In genomic region chr21:45804809-45805313, GRCh38 we compare ENCODE assay signal across 27 cellular contexts.
DNase-seq lines count a peak whose midpoint lies in the region; ATAC-seq, FAIRE-seq and TF ChIP-seq lines count a peak whose summit lies in the region.
"Had no signal": no experiment of that assay in that cellular context is flagged by ENCODE, and none has a peak within 500 bp of the region (broad histone marks: within the 10 kb centered on the region; RNA-seq: fewer than 3 reads in every experiment).

No MANE protein-coding gene starts in this region.

- H3K36me3 Mint-ChIP-seq in osteocyte (ENCODE audit: unreplicated experiment), result peaks cover 2% of the 10 kb centered on the region
- H3K36me3 Mint-ChIP-seq: CD8-positive, alpha-beta T cell had no signal

- H3K4me3 Mint-ChIP-seq in osteocyte (ENCODE audit: unreplicated experiment), result no peak overlapping the region
- H3K4me3 Mint-ChIP-seq: CD8-positive, alpha-beta T cell had no signal

- no peaks in the 10 kb centered on the region for H3K4me1 Mint-ChIP-seq in osteocyte (ENCODE audit: unreplicated experiment)

- H3K27me3 ChIP-seq in BLaER1, result no peaks in the 10 kb centered on the region
- H3K27me3 ChIP-seq: MG63 had no signal

- H3K4me1 ChIP-seq in BLaER1 (peaks cover 63% of the 10 kb centered on the region), HEK293 (ENCODE audit: control insufficient read depth, insufficient read depth, low read length) (no peaks in the 10 kb centered on the region)
- H3K4me1 ChIP-seq: Caco-2 had no signal

- no peak overlapping the region for H3K4me3 ChIP-seq in BLaER1
- no peak overlapping the region for H3K4me3 ChIP-seq in HEK293 (ENCODE audit: low read depth, low read length)
- H3K4me3 ChIP-seq: MG63 had no signal

- no peak overlapping the region for H3K27ac Mint-ChIP-seq in osteocyte (ENCODE audit: unreplicated experiment)
- H3K27ac Mint-ChIP-seq: CD8-positive, alpha-beta T cell had no signal

- H3K36me3 ChIP-seq in BLaER1 (peaks cover 26% of the 10 kb centered on the region), HEK293 (ENCODE audit: control insufficient read depth in 2 of 2, insufficient read depth in 1 of 2, low read length in 2 of 2) (no peaks in the 10 kb centered on the region)
- H3K36me3 ChIP-seq: MG63 had no signal

- no peak for FAIRE-seq in H54 (lab: Jason Lieb, UNC)
- FAIRE-seq: A204.1, GM12892, GM19239, H1 had no signal

- DNase-seq in islet precursor cell, result peak; percentile 31
- DNase-seq in osteocyte (ENCODE audit: extremely low spot score, unreplicated experiment), result peak; percentile 68
- DNase-seq in NOMO-1 (lab: John Stamatoyannopoulos, UW; ENCODE audit: unreplicated experiment in 2 of 2), result no peak
- no peak for DNase-seq in H54 (ENCODE audit: insufficient read length, low spot score)
- DNase-seq: Caco-2; DMS79 treated with DMSO at 0.1 percent for 48 hours; KBM-7; MG63; NCI-H1105 treated with DMSO at 0.1 percent for 48 hours; NCI-H146; NCI-H2029; NCI-H446; NCI-H524 treated with DMSO at 0.1 percent for 48 hours; NCI-H82; NK-92 treated with Interleukin-12 subunit alpha and Interleukin-12 subunit beta, amount 100 ng/mL, for 24 hours; SHP77 had no signal

- peak overlapping the region; percentile 84 for H3K4me2 ChIP-seq in BLaER1

- H3K9me3 ChIP-seq in BLaER1 (peaks cover 9% of the 10 kb centered on the region), HEK293 (ENCODE audit: control insufficient read depth, insufficient read depth, low read depth, low read length) (no peaks in the 10 kb centered on the region)
- H3K9me3 ChIP-seq: Caco-2 had no signal

- H3K27me3 Mint-ChIP-seq in osteocyte (ENCODE audit: unreplicated experiment), result peaks cover 2% of the 10 kb centered on the region

- peaks cover 59% of the 10 kb centered on the region for H4K20me1 ChIP-seq in BLaER1

- H3K9ac ChIP-seq in BLaER1, result peak overlapping the region; percentile 49

- no peaks in the 10 kb centered on the region for H3K9me3 Mint-ChIP-seq in osteocyte (ENCODE audit: unreplicated experiment)
- H3K9me3 Mint-ChIP-seq: CD8-positive, alpha-beta T cell had no signal

- ATAC-seq in GM18861 (IDR thresholded peaks at IDR 0.05; ENCODE audit: unreplicated experiment), result no peak
- ATAC-seq: CD8-positive, alpha-beta T cell; HCT116 had no signal

- TF ChIP-seq CTCF in HEK293 (tag by site-specific recombination; IDR thresholded peaks at IDR 0.05) (no peak), osteocyte (IDR thresholded peaks at IDR 0.05) (no peak)

- POLR2A ChIA-PET in HEK293 (lab: Yijun Ruan, JAX), result no interaction called here

- CTCF ChIA-PET in HEK293 (lab: Yijun Ruan, JAX), result interaction anchor here (1.7 kb wide), 1 partner anchor 249 kb away, joined by 6 read pairs; no protein-coding TSS in a partner anchor

- H3K27ac ChIP-seq in BLaER1 (peak overlapping the region; percentile 47), HEK293 (ENCODE audit: extremely low read depth, low read depth, low read length) (no peak overlapping the region)
- H3K27ac ChIP-seq: C4-2B, RWPE1 had no signal

- TF ChIP-seq POLR2A in H54 (IDR thresholded peaks at IDR 0.05; ENCODE audit: low read depth, low read length), result no peak

TF ChIP-seq in HEK293, 187 proteins besides CTCF, POLR2A, EP300 and RAD21:
- no peak for TF ChIP-seq HOXA7 (CRISPR knock-in tag; IDR thresholded peaks at IDR 0.05; ENCODE audit: borderline replicate concordance)
- TF ChIP-seq ZIC2 (tag by site-specific recombination; IDR thresholded peaks at IDR 0.05), result peak; percentile 97

Comparison
In these comparisons a context has a peak if more than half of its experiments do, and no peak if none do; other contexts are left out.
1. DNase-seq: peak in islet precursor cell (single experiment) and osteocyte (single experiment); none in NOMO-1 (0 of 2) and H54 (single experiment).